In genomic region chr12:11892065-11892391, GRCh38 we compare ENCODE assay signal across 13 cellular contexts.
DNase-seq lines count a peak whose midpoint lies in the region; ATAC-seq, FAIRE-seq and TF ChIP-seq lines count a peak whose summit lies in the region.
"Had no signal": no experiment of that assay in that cellular context is flagged by ENCODE, and none has a peak within 500 bp of the region (broad histone marks: within the 10 kb centered on the region; RNA-seq: fewer than 3 reads in every experiment).

No MANE protein-coding gene starts in this region.

- TF ChIP-seq POLR2A in HepG2 (IDR thresholded peaks at IDR 0.05; ENCODE audit: insufficient read depth in 1 of 2, low read depth in 2 of 2, low read length in 2 of 2) (no peak), GM12892 (IDR thresholded peaks at IDR 0.05; ENCODE audit: low read depth, low read length) (no peak)

- H3K4me1 ChIP-seq in heart right ventricle, result peaks cover 0 to 31% (median 11%) of the 10 kb centered on the region in 9 donors
- H3K4me1 ChIP-seq in HepG2 (ENCODE audit: insufficient read depth, low read length), result peaks cover 16% of the 10 kb centered on the region

- peak in 1 of 8 donors; percentile 8 for ATAC-seq in heart right ventricle
- ATAC-seq in left ventricle myocardium superior, result no peak
- peak; percentile 66 for ATAC-seq in HepG2

- H2AFZ ChIP-seq in HepG2 (ENCODE audit: low read length), result no peak overlapping the region

- H3K36me3 ChIP-seq in heart right ventricle (peaks cover 0 to 73% (median 11%) of the 10 kb centered on the region in 9 donors), bronchial epithelial cell (ENCODE audit: control insufficient read depth, insufficient read depth, low read length) (peaks cover 11% of the 10 kb centered on the region), HepG2 (replicated peaks in 1 of 2; ENCODE audit: control insufficient read depth in 1 of 2, insufficient read depth in 2 of 2, low read length in 2 of 2) (no peaks in the 10 kb centered on the region; a peak in 2 of 5 replicates)

- intact Hi-C loops in heart right ventricle (cut with DNase I) (loop anchor here in 5 of 10 donors (5.0 to 10.0 kb wide), 4 partner anchors 123 to 310 kb away; no protein-coding TSS in a partner anchor), left ventricle myocardium superior (cut with micrococcal nuclease) (no loop called here), HepG2 (cut with micrococcal nuclease; ENCODE audit: unreplicated experiment) (loop anchor here (5.0 kb wide), 1 partner anchor 310 kb away; no protein-coding TSS in a partner anchor)

- H3K9me3 ChIP-seq in heart right ventricle (no peaks in the 10 kb centered on the region), HepG2 (ENCODE audit: low read length) (no peaks in the 10 kb centered on the region)
- H3K9me3 ChIP-seq: transverse colon had no signal

- no peak for DNase-seq in heart right ventricle
- DNase-seq in left ventricle myocardium superior, result no peak
- DNase-seq in bronchial epithelial cell (ENCODE audit: low read depth), result no peak
- DNase-seq in HepG2 (ENCODE audit: low spot score), result peak; percentile 34
- DNase-seq in 8988T, result no peak
- DNase-seq in D341Med (ENCODE audit: low spot score), result no peak
- DNase-seq in activated gamma-delta T cell (lab: John Stamatoyannopoulos, UW), result no peak
- DNase-seq in GM12892 (ENCODE audit: insufficient read length), result no peak
- DNase-seq: NCI-H345, RPMI8226, small intestine, transverse colon had no signal

- no peaks in the 10 kb centered on the region for H3K79me2 ChIP-seq in HepG2 (ENCODE audit: insufficient read depth, low read length)

- no peak overlapping the region for H3K4me2 ChIP-seq in HepG2 (ENCODE audit: low read depth, low read length)

- no peaks in the 10 kb centered on the region for H4K20me1 ChIP-seq in HepG2 (ENCODE audit: insufficient read depth, low read length)

- WGBS in heart right ventricle, 2 donors, result 75 to 81% methylated on average over 2 of the region's 2 CpGs
- WGBS in HepG2 (ENCODE audit: low lambda C conversion rate), result 49% methylated on average over 2 of the region's 2 CpGs

- TF ChIP-seq CTCF in heart right ventricle (IDR thresholded peaks at IDR 0.05) (peak in 8 of 9 donors; percentile 17 to 58 (median 44)), bronchial epithelial cell (IDR thresholded peaks at IDR 0.05; ENCODE audit: insufficient read depth, low read length, severe bottlenecking) (peak; percentile 12), HepG2 (CRISPR knock-in tag; IDR thresholded peaks at IDR 0.05) (no peak; the same call in 1 of the 2 replicates)

- no peaks in the 10 kb centered on the region for H3K27me3 ChIP-seq in heart right ventricle
- no peaks in the 10 kb centered on the region for H3K27me3 ChIP-seq in bronchial epithelial cell (ENCODE audit: control insufficient read depth, insufficient read depth, low read length)
- H3K27me3 ChIP-seq in HepG2 (ENCODE audit: control insufficient read depth in 1 of 2, insufficient read depth in 2 of 2, low read length in 2 of 2), result no peaks in the 10 kb centered on the region
- H3K27me3 ChIP-seq: transverse colon had no signal

- H3K9ac ChIP-seq in HepG2 (ENCODE audit: insufficient read depth, low read depth, low read length), result no peak overlapping the region

- TF ChIP-seq RAD21 in HepG2 (CRISPR knock-in tag; IDR thresholded peaks at IDR 0.05), result peak; percentile 41; the same call in 1 of the 2 replicates

- TF ChIP-seq EP300 in HepG2 (IDR thresholded peaks at IDR 0.05; ENCODE audit: low read depth in 2 of 2, low read length in 2 of 2) (no peak), HepG2 (CRISPR knock-in tag; IDR thresholded peaks at IDR 0.05; ENCODE audit: borderline replicate concordance) (no peak)

- no TSS peak for BruUV-seq in HepG2 (replicated peaks; lab: Mats Ljungman, UMichigan)

- in situ Hi-C loops in HepG2 (cut with HindIII; ENCODE audit: extremely low pct_ligation_motif_present, low pct_unique_long_range_greater_than_20kb), result no loop called here

- POLR2A ChIA-PET in HepG2 (lab: Yijun Ruan, JAX), result interaction anchor here (0.6 kb wide), 1 partner anchor 40 kb away, joined by 3 read pairs; no protein-coding TSS in a partner anchor

- H3K4me3 ChIP-seq in heart right ventricle (no peak overlapping the region), bronchial epithelial cell (ENCODE audit: low read depth, low read length) (no peak overlapping the region), HepG2 (replicated peaks in 1 of 3; ENCODE audit: insufficient read depth in 1 of 3, low read depth in 2 of 3, low read length in 3 of 3) (no peak overlapping the region)
- H3K4me3 ChIP-seq: transverse colon had no signal

- H3K27ac ChIP-seq in heart right ventricle (peak overlapping the region in 5 of 10 donors; percentile 12 to 66 (median 38)), HepG2 (ENCODE audit: extremely low read length, insufficient read depth, low read length) (no peak overlapping the region)
- H3K27ac ChIP-seq: transverse colon had no signal

- FAIRE-seq in bronchial epithelial cell (lab: Jason Lieb, UNC) (no peak), HepG2 (lab: Jason Lieb, UNC) (no peak), GM12892 (lab: Jason Lieb, UNC) (no peak)
- FAIRE-seq: small intestine, TTC549 had no signal

- CTCF ChIA-PET in HepG2 (lab: Yijun Ruan, JAX; ENCODE audit: low intra/inter-chr PET ratio, low total read pairs), result interaction anchor here (1.1 kb wide), 1 partner anchor 310 kb away, joined by 5 read pairs; no protein-coding TSS in a partner anchor

TF ChIP-seq in HepG2, 621 proteins besides CTCF, POLR2A, EP300 and RAD21:
- no peak for TF ChIP-seq BCL6 (CRISPR knock-in tag; IDR thresholded peaks at IDR 0.05)
- TF ChIP-seq ZNF75D (CRISPR knock-in tag; IDR thresholded peaks at IDR 0.05; ENCODE audit: borderline replicate concordance), result no peak
- TF ChIP-seq SMC3 (IDR thresholded peaks at IDR 0.05; ENCODE audit: low read length), result peak; percentile 64
- TF ChIP-seq ZNF775 (CRISPR knock-in tag; IDR thresholded peaks at IDR 0.05; ENCODE audit: borderline replicate concordance), result no peak
- peak; percentile 41; the same call in 1 of the 2 replicates for TF ChIP-seq STAG1 (CRISPR knock-in tag; IDR thresholded peaks at IDR 0.05)
- no peak for TF ChIP-seq EED (CRISPR knock-in tag; IDR thresholded peaks at IDR 0.05)
- no peak for TF ChIP-seq ZNF549 (CRISPR knock-in tag; IDR thresholded peaks at IDR 0.05)
- no peak for TF ChIP-seq HNF1B (CRISPR knock-in tag; IDR thresholded peaks at IDR 0.05)
- TF ChIP-seq, protein P1, sequence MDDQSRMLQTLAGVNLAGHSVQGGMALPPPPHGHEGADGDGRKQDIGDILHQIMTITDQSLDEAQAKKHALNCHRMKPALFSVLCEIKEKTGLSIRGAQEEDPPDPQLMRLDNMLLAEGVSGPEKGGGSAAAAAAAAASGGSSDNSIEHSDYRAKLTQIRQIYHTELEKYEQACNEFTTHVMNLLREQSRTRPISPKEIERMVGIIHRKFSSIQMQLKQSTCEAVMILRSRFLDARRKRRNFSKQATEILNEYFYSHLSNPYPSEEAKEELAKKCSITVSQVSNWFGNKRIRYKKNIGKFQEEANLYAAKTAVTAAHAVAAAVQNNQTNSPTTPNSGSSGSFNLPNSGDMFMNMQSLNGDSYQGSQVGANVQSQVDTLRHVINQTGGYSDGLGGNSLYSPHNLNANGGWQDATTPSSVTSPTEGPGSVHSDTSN (CRISPR knock-in tag; IDR thresholded peaks at IDR 0.05; ENCODE audit: borderline replicate concordance), result no peak
- peak; percentile 90 for TF ChIP-seq ZNF362 (CRISPR knock-in tag; IDR thresholded peaks at IDR 0.05; ENCODE audit: borderline replicate concordance)
- no peak for TF ChIP-seq HNF4A (CRISPR knock-in tag; IDR thresholded peaks at IDR 0.05)
